8 cellular contexts compared by ENCODE assay signal in the genomic region with DNA sequence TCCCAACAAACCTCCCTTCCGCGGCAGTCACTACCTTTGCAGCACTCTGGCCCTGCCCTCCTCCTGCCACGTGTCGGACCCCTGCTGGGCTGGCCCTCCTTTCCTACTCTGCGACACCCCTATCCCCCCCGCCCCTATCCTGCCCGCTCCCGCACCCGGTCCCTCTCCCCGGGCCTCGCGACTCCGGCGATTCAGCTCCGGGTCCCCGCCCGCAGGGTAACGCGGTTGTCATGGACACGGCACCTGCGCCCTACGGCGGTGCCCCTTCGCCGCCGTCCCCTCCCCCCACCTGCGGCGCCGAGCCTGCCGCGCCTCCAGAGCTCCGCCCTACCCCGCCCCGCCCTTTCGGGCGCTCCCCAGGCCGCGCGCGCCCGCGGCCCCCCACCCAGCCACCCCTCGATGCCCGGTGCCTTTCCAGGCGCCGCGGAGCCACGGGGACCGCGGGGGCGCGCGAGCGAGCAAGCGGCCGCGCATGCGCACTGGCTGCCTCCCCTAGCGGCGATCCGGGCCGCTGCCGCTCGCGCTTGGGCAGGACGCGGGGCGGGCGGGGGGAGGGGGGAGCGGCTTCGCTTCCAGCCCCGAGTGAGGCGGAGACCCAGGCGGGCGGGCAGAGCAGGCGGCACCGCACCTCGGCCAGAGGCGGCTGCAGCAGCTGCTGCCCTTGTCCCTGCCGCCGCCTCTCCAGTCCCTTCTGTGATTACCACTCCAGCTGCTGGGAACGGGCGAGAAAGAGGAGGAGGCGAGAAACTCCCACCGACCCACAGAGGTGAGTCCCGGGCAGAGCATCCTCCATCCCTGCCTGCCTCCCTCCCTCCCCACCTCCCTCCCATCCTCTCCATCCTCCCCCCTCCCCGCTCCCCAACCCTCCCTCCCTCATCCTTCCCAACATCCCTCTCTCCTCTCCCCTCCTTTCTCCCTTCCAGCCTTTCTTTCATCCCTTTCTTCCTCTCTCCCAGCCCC. TPM values are rescaled to one million over a fixed set of nuclear protein-coding genes. Genes with fewer than 3 reads are reported as not detected.
DNase-seq lines count a peak whose midpoint lies in the region; ATAC-seq and FAIRE-seq lines count a peak whose summit lies in the region.

Gene CTNNA2, plus strand, starts transcription at position 610 of the 960 bp plus-strand sequence.

- peak within 1 kb of the TSS; percentile 61 for H3K4me3 ChIP-seq in neuron (ENCODE audit: low read length)

- peak within 1 kb of the TSS; percentile 49 for H2AFZ ChIP-seq in neuron (ENCODE audit: low read depth, low read length)

- ATAC-seq in GM18868 (IDR thresholded peaks at IDR 0.05; ENCODE audit: unreplicated experiment) = peak; percentile 88

- H3K4me1 ChIP-seq in neuron (ENCODE audit: insufficient read depth, low read length) = peaks cover 8% of the 10 kb centered on the region

- no peaks in the 10 kb centered on the region for H3K27me3 ChIP-seq in neuron (ENCODE audit: insufficient read depth, low read length)

- H3K36me3 ChIP-seq in neuron (ENCODE audit: insufficient read depth, low read length) = no peaks in the 10 kb centered on the region

- no peaks in the 10 kb centered on the region for H3K9me3 ChIP-seq in neuron (ENCODE audit: low read length)

- FAIRE-seq in frontal cortex (lab: Jason Lieb, UNC) = no peak

- DNase-seq in AG08395 (ENCODE audit: low spot score) (peak; percentile 44), NCI-H1048 (lab: John Stamatoyannopoulos, UW) (peak; percentile 31), T1000 (lab: John Stamatoyannopoulos, UW) (peak; percentile 66), frontal cortex (ENCODE audit: low spot score in 2 of 2) (peak; percentile 86 to 88)
- DNase-seq in activated effector memory CD4-positive, alpha-beta T cell treated with anti-CD3 and anti-CD28 coated beads, Interleukin-2, amount 50 U/mL, for 16 hours = no peak
- no peak for DNase-seq in stimulated activated naive CD4-positive, alpha-beta T cell (lab: John Stamatoyannopoulos, UW)

RNA-seq across cellular contexts. Expression of gene CTNNA2, which starts in this region (rescaled TPM):
- 182 TPM for total RNA-seq in frontal cortex

Comparison
In these comparisons a context has a peak if more than half of its experiments do, and no peak if none do; other contexts are left out.
1. DNase-seq: peak in AG08395 (single experiment), NCI-H1048 (single experiment), T1000 (single experiment) and frontal cortex (2 of 2); none in activated effector memory CD4-positive, alpha-beta T cell treated with anti-CD3 and anti-CD28 coated beads, Interleukin-2, amount 50 U/mL, for 16 hours (single experiment) and stimulated activated naive CD4-positive, alpha-beta T cell (0 of 6).